8 cellular contexts compared by ENCODE assay signal in the genomic region with DNA sequence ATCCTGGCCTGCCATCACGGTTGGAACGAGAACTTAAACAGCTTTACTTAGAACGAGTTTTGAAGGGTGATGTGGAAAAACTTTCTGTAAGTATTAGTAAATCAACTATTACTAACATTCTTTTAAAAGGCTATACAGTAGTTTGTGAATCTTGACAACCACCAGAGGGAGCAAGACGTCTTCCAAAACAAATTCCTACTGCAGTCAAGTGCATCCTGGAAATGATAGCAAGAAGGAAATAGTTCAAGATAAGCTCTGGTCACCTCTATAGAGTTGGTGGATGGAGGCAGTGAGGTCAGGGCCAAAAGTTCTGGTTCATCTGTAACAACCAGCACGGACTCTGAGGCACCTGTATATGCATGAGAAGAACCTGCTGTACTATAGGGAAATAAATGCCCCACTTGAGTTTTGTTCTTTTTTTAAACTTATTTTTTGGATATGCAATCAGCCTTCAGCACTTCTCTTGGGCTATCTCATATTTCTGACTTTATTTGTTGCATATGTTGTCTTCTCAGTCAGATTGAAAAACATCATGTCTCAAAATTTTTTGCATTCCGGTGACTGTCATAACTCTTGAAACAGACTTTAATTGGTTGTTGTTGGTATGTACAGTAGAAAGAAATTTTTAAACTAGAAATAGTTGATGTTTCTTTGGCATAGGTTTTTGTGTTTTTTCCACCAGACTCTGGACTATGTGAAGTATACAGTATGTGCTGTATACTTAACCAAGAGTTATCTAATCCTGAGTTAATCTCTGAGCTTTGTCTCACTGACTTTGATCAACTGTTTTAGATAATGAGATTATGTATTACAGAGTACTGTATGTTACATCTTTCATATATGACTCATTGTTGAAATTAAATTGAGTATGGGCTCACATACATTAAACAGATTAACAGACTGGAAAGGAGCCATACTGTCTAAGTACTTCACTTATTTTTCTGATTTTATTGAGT.
DNase-seq lines count a peak whose midpoint lies in the region; ATAC-seq, FAIRE-seq and TF ChIP-seq lines count a peak whose summit lies in the region.

No MANE protein-coding gene starts in this region.

- H3K9me3 ChIP-seq in neutrophil = no peaks in the 10 kb centered on the region

- H3K27ac ChIP-seq in neutrophil = no peak overlapping the region

- no peaks in the 10 kb centered on the region for H3K27me3 ChIP-seq in neutrophil

- DNase-seq in stimulated activated CD4-positive, alpha-beta T cell treated with anti-CD3 and anti-CD28 coated beads, Interleukin-4, amount 100 ng/mL, for 24 hours = peak; percentile 11
- DNase-seq in stimulated activated CD4-positive, alpha-beta T cell treated with anti-CD3 and anti-CD28 coated beads, Interleukin-1b, Interleukin-23, amount 100 ng/mL, for 48 hours = no peak
- DNase-seq in NCI-H146 (lab: John Stamatoyannopoulos, UW) (peak; percentile 67), foreskin melanocyte (peak; percentile 67), T1000 (lab: John Stamatoyannopoulos, UW) (no peak)

- H3K4me3 ChIP-seq in neutrophil (ENCODE audit: low read depth in 1 of 2, low read length in 1 of 2) = no peak overlapping the region

- H3K4me1 ChIP-seq in neutrophil (ENCODE audit: control insufficient read depth in 1 of 2, insufficient read depth in 1 of 2, low read depth in 1 of 2, low read length in 1 of 2) = no peaks in the 10 kb centered on the region

- peak; percentile 30 for TF ChIP-seq CTCF in neutrophil (IDR thresholded peaks at IDR 0.05)

- peak; percentile 95 for FAIRE-seq in TTC549 (lab: Jason Lieb, UNC)

- ATAC-seq in GM18517 (IDR thresholded peaks at IDR 0.05; ENCODE audit: unreplicated experiment) = no peak

- H3K36me3 ChIP-seq in neutrophil = peaks cover 96% of the 10 kb centered on the region

Comparison
In these comparisons a context has a peak if more than half of its experiments do, and no peak if none do; other contexts are left out.
1. DNase-seq: peak in stimulated activated CD4-positive, alpha-beta T cell treated with anti-CD3 and anti-CD28 coated beads, Interleukin-4, amount 100 ng/mL, for 24 hours (single experiment), NCI-H146 (single experiment) and foreskin melanocyte (single experiment); none in stimulated activated CD4-positive, alpha-beta T cell treated with anti-CD3 and anti-CD28 coated beads, Interleukin-1b, Interleukin-23, amount 100 ng/mL, for 48 hours (single experiment) and T1000 (single experiment).